1 cellular context compared by ENCODE assay signal in the genomic region with DNA sequence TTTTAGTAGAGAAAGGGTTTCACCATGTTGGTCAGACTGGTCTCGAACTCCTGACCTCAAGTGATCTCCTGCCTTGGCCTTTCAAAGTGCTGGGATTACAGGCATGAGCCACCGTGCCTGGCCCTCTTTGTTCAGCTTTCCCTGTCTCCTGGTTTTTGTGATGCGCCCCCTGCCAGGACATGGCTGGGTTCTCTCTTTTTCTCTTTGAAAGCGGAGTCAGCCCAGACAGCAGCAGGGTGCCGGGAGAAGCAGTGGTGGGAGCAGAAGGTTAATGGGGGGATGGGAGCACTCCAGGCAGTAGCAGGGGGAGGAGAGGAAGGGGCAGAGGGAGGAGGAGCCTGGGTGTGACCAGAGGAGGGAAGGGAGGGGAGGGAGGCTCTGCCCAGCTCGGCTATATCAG.
TF ChIP-seq lines count a peak whose summit lies in the region.

No MANE protein-coding gene starts in this region.

TF ChIP-seq in H1, 55 proteins besides CTCF, POLR2A, EP300 and RAD21:
- TF ChIP-seq HDAC6 (IDR thresholded peaks at IDR 0.05; ENCODE audit: low read depth, low read length) (no peak), TCF12 (IDR thresholded peaks at IDR 0.05; ENCODE audit: low read depth, low read length) (no peak), MAFK (IDR thresholded peaks at IDR 0.05; ENCODE audit: low read depth, low read length) (no peak), SIRT6 (IDR thresholded peaks at IDR 0.05; ENCODE audit: low read length) (no peak), TAF7 (optimal IDR thresholded peaks at IDR 0.05; ENCODE audit: borderline replicate concordance, low read depth, low read length) (peak; percentile 64), KDM5A (IDR thresholded peaks at IDR 0.05; ENCODE audit: low read length) (no peak), CBX8 (IDR thresholded peaks at IDR 0.05; ENCODE audit: borderline replicate concordance, low read depth, low read length) (no peak), POU5F1 (IDR thresholded peaks at IDR 0.05; ENCODE audit: low read depth, low read length) (0 out of 2 replicates have a peak, but pooled peaks have one; percentile 59), PHF8 (conservative IDR thresholded peaks at IDR 0.05; ENCODE audit: low read depth, low read length) (no peak), SP1 (IDR thresholded peaks at IDR 0.05; ENCODE audit: low read depth, low read length) (peak; percentile 66), CBX5 (IDR thresholded peaks at IDR 0.05; ENCODE audit: low read depth, low read length) (no peak), CHD1 (IDR thresholded peaks at IDR 0.05; ENCODE audit: low read depth, low read length) (no peak), HDAC2 (IDR thresholded peaks at IDR 0.05; ENCODE audit: borderline replicate concordance in 1 of 2, low read depth in 2 of 2, low read length in 2 of 2) (peak; percentile 81 to 96; a peak in 2 of 4 replicates), FOSL1 (IDR thresholded peaks at IDR 0.05; ENCODE audit: insufficient read depth, low read depth, low read length) (no peak), SAP30 (IDR thresholded peaks at IDR 0.05; ENCODE audit: insufficient read depth, insufficient replicate concordance, low read length) (no peak), TEAD4 (IDR thresholded peaks at IDR 0.05; ENCODE audit: low read depth, low read length) (peak; percentile 48; the same call in 1 of the 2 replicates), EGR1 (IDR thresholded peaks at IDR 0.05; ENCODE audit: borderline replicate concordance, low read depth, low read length) (no peak), EZH2 (IDR thresholded peaks at IDR 0.05; ENCODE audit: low read depth, low read length, severe bottlenecking) (no peak), CREB1 (IDR thresholded peaks at IDR 0.05) (no peak; the same call in 1 of the 2 replicates), SIX5 (IDR thresholded peaks at IDR 0.05; ENCODE audit: low read depth, low read length) (no peak), TAF1 (IDR thresholded peaks at IDR 0.05; ENCODE audit: low read depth, low read length) (no peak), BRCA1 (IDR thresholded peaks at IDR 0.05; ENCODE audit: low read depth, low read length) (no peak), JUN (IDR thresholded peaks at IDR 0.05; ENCODE audit: low read depth, low read length) (no peak), CTBP2 (IDR thresholded peaks at IDR 0.05; ENCODE audit: borderline replicate concordance, insufficient read depth, insufficient read length, low read length) (no peak), RXRA (IDR thresholded peaks at IDR 0.05; ENCODE audit: insufficient read depth, low read depth, low read length) (peak; percentile 97), CHD2 (IDR thresholded peaks at IDR 0.05; ENCODE audit: low read length) (no peak), CHD7 (IDR thresholded peaks at IDR 0.05; ENCODE audit: insufficient replicate concordance, low read length) (peak; percentile 19), TBP (IDR thresholded peaks at IDR 0.05; ENCODE audit: low read depth, low read length) (peak; percentile 73), SUZ12 (IDR thresholded peaks at IDR 0.05; ENCODE audit: low read length) (no peak), ASH2L (IDR thresholded peaks at IDR 0.05; ENCODE audit: low read length) (peak; percentile 60), POLR2AphosphoS5 (IDR thresholded peaks at IDR 0.05; ENCODE audit: low read depth, low read length) (no peak), GTF2F1 (IDR thresholded peaks at IDR 0.05; ENCODE audit: borderline replicate concordance, low read depth, low read length) (no peak), SIN3A (conservative IDR thresholded peaks at IDR 0.05 in 1 of 2, IDR thresholded peaks at IDR 0.05 in 1 of 2; ENCODE audit: low read depth in 1 of 2, low read length in 2 of 2) (0 out of 4 replicates have a peak, but pooled peaks of 1 of the 2 experiments have one; percentile 52), KDM4A (IDR thresholded peaks at IDR 0.05; ENCODE audit: low read depth, low read length, severe bottlenecking) (no peak), BCL11A (IDR thresholded peaks at IDR 0.05; ENCODE audit: low read depth in 2 of 2, low read length in 2 of 2) (peak in 1 of 2 experiments; percentile 59), YY1 (IDR thresholded peaks at IDR 0.05; ENCODE audit: low read depth, low read length) (peak; percentile 63; the same call in 1 of the 2 replicates), ATF2 (IDR thresholded peaks at IDR 0.05; ENCODE audit: low read length) (peak; percentile 83; the same call in 1 of the 2 replicates), SP4 (IDR thresholded peaks at IDR 0.05; ENCODE audit: low read length) (0 out of 2 replicates have a peak, but pooled peaks have one; percentile 73), KDM1A (IDR thresholded peaks at IDR 0.05; ENCODE audit: borderline replicate concordance, low read length) (peak; percentile 77; the same call in 1 of the 2 replicates), GABPA (IDR thresholded peaks at IDR 0.05; ENCODE audit: borderline replicate concordance, insufficient read depth, low read length) (no peak), NANOG (IDR thresholded peaks at IDR 0.05; ENCODE audit: insufficient read depth, low read depth, low read length, poor library complexity, severe bottlenecking) (peak; percentile 44), RBBP5 (IDR thresholded peaks at IDR 0.05; ENCODE audit: borderline replicate concordance, low read depth, low read length) (no peak), JUND (IDR thresholded peaks at IDR 0.05; ENCODE audit: low read length) (peak; percentile 12; the same call in 1 of the 2 replicates), ZNF274 (IDR thresholded peaks at IDR 0.05; ENCODE audit: borderline replicate concordance, extremely low read depth, low read length) (no peak)
- TF ChIP-seq, protein P1, sequence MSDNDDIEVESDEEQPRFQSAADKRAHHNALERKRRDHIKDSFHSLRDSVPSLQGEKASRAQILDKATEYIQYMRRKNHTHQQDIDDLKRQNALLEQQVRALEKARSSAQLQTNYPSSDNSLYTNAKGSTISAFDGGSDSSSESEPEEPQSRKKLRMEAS (IDR thresholded peaks at IDR 0.05): peak; percentile 37; the same call in 1 of the 2 replicates
- TF ChIP-seq, protein P2, sequence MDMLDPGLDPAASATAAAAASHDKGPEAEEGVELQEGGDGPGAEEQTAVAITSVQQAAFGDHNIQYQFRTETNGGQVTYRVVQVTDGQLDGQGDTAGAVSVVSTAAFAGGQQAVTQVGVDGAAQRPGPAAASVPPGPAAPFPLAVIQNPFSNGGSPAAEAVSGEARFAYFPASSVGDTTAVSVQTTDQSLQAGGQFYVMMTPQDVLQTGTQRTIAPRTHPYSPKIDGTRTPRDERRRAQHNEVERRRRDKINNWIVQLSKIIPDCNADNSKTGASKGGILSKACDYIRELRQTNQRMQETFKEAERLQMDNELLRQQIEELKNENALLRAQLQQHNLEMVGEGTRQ (IDR thresholded peaks at IDR 0.05; ENCODE audit: low read length): no peak
- TF ChIP-seq, protein P3, sequence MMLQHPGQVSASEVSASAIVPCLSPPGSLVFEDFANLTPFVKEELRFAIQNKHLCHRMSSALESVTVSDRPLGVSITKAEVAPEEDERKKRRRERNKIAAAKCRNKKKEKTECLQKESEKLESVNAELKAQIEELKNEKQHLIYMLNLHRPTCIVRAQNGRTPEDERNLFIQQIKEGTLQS (IDR thresholded peaks at IDR 0.05; ENCODE audit: insufficient read depth, low read depth, low read length): no peak
- TF ChIP-seq, protein P4, sequence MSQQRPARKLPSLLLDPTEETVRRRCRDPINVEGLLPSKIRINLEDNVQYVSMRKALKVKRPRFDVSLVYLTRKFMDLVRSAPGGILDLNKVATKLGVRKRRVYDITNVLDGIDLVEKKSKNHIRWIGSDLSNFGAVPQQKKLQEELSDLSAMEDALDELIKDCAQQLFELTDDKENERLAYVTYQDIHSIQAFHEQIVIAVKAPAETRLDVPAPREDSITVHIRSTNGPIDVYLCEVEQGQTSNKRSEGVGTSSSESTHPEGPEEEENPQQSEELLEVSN (IDR thresholded peaks at IDR 0.05): no peak
